In genomic region chr4:76733380-76733779, GRCh38 we compare ENCODE assay signal across 9 cellular contexts.
DNase-seq lines count a peak whose midpoint lies in the region; ATAC-seq and TF ChIP-seq lines count a peak whose summit lies in the region.
"Had no signal": no experiment of that assay in that cellular context is flagged by ENCODE, and none has a peak within 500 bp of the region (broad histone marks: within the 10 kb centered on the region; RNA-seq: fewer than 3 reads in every experiment).

No MANE protein-coding gene starts in this region.

- peak; percentile 86 for DNase-seq in NCI-H187 treated with DMSO at 0.1 percent for 48 hours (lab: John Stamatoyannopoulos, UW)
- no peak for DNase-seq in osteocyte (ENCODE audit: extremely low spot score, unreplicated experiment)
- no peak for DNase-seq in anterior cingulate cortex (lab: John Stamatoyannopoulos, UW)
- no peak for DNase-seq in activated naive CD8-positive, alpha-beta T cell treated with anti-CD3 and anti-CD28 coated beads, Interleukin-2, amount 50 U/mL, for 24 hours
- no peak for DNase-seq in stimulated activated CD4-positive, alpha-beta T cell treated with anti-CD3 and anti-CD28 coated beads, Interleukin-12 subunit alpha, Interleukin-12 subunit beta, amount 100 ng/mL, for 4 hours
- DNase-seq in NOMO-1 treated with dmso at 0.1 percent for 144 hours (lab: John Stamatoyannopoulos, UW; ENCODE audit: unreplicated experiment) = no peak
- DNase-seq: heart right ventricle had no signal

- ATAC-seq in GM19023 (IDR thresholded peaks at IDR 0.05; ENCODE audit: unreplicated experiment) = peak; percentile 43
- no peak for ATAC-seq in activated naive CD8-positive, alpha-beta T cell treated with anti-CD3 and anti-CD28 coated beads, Interleukin-2, amount 50 U/mL, for 24 hours

- H3K27me3 Mint-ChIP-seq in brain = peaks cover 7% of the 10 kb centered on the region
- no peaks in the 10 kb centered on the region for H3K27me3 Mint-ChIP-seq in osteocyte (ENCODE audit: unreplicated experiment)
- H3K27me3 Mint-ChIP-seq in activated naive CD8-positive, alpha-beta T cell treated with anti-CD3 and anti-CD28 coated beads, Interleukin-2, amount 50 U/mL, for 24 hours = peaks cover 13% of the 10 kb centered on the region

- TF ChIP-seq CTCF in brain (conservative IDR thresholded peaks at IDR 0.05) (peak in 1 of 2 experiments; percentile 13), osteocyte (IDR thresholded peaks at IDR 0.05) (peak; percentile 35)

- H3K4me1 Mint-ChIP-seq in brain (peaks cover 56% of the 10 kb centered on the region), osteocyte (ENCODE audit: unreplicated experiment) (peaks cover 18% of the 10 kb centered on the region)
- peaks cover 6% of the 10 kb centered on the region for H3K4me1 Mint-ChIP-seq in activated naive CD8-positive, alpha-beta T cell treated with anti-CD3 and anti-CD28 coated beads, Interleukin-2, amount 50 U/mL, for 24 hours

- H3K27ac Mint-ChIP-seq in brain (peak overlapping the region in 4 of 5 experiments; percentile 19 to 71 (median 46)), osteocyte (ENCODE audit: unreplicated experiment) (no peak overlapping the region)
- H3K27ac Mint-ChIP-seq in activated naive CD8-positive, alpha-beta T cell treated with anti-CD3 and anti-CD28 coated beads, Interleukin-2, amount 50 U/mL, for 24 hours = no peak overlapping the region

- H3K4me3 Mint-ChIP-seq in brain = no peak overlapping the region
- no peak overlapping the region for H3K4me3 Mint-ChIP-seq in osteocyte (ENCODE audit: unreplicated experiment)
- no peak overlapping the region for H3K4me3 Mint-ChIP-seq in activated naive CD8-positive, alpha-beta T cell treated with anti-CD3 and anti-CD28 coated beads, Interleukin-2, amount 50 U/mL, for 24 hours

- peaks cover 10% of the 10 kb centered on the region for H3K36me3 Mint-ChIP-seq in brain
- H3K36me3 Mint-ChIP-seq in osteocyte (ENCODE audit: unreplicated experiment) = no peaks in the 10 kb centered on the region
- no peaks in the 10 kb centered on the region for H3K36me3 Mint-ChIP-seq in activated naive CD8-positive, alpha-beta T cell treated with anti-CD3 and anti-CD28 coated beads, Interleukin-2, amount 50 U/mL, for 24 hours (ENCODE audit: low read depth)

- H3K9me3 Mint-ChIP-seq in brain (no peaks in the 10 kb centered on the region), osteocyte (ENCODE audit: unreplicated experiment) (no peaks in the 10 kb centered on the region)
- H3K9me3 Mint-ChIP-seq in activated naive CD8-positive, alpha-beta T cell treated with anti-CD3 and anti-CD28 coated beads, Interleukin-2, amount 50 U/mL, for 24 hours = no peaks in the 10 kb centered on the region

Comparison
In these comparisons a context has a peak if more than half of its experiments do, and no peak if none do; other contexts are left out.
1. H3K27ac Mint-ChIP-seq: peak in brain (4 of 5); none in osteocyte (single experiment) and activated naive CD8-positive, alpha-beta T cell treated with anti-CD3 and anti-CD28 coated beads, Interleukin-2, amount 50 U/mL, for 24 hours (single experiment).